9 cellular contexts compared by ENCODE assay signal in the genomic region with DNA sequence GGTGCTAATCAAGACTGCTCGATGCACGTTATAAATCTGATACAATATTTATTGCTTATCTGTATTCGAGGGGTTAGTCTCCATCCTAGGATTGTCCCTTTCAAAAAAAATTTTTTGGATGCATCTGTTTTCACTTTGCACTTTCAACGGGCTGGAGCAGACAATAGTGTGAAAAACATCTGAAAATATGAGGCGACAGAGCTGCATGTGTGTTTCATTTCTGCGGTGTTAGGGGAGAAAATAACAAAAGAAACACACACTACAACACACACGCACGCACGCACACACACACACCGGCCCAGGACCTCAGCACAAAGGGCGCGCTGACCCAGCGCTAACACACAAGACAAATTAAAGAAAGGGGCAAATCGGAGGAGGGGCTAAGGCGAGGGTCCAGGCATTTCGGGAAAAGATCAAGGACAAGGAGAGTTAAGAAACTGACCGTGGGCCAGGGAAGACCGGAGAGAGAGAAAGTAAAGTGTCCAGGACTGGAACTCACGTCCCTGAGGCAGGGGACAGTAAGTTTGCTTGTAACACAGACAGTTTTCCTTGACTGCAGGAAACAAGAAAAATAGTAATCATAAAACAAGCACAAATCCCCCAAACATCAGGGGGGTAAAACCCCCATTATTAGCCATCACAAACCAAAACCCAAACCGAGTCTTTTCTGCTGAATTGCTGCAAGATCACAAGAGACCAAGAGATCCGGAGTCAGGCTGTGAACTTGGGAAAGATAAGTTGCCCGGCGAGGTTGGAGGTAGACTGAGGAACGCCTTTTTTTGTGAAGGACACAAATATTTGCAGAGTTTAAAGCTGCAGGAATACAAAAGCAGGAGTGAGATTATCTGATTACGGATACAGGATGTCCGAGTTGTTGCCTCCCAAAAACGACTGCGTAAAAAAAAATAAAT.
A peak's percentile ranks its signal among the peaks of the same experiment; 100 is the strongest.
DNase-seq lines count a peak whose midpoint lies in the region; ATAC-seq and TF ChIP-seq lines count a peak whose summit lies in the region.
"Had no signal": no experiment of that assay in that cellular context is flagged by ENCODE, and none has a peak within 500 bp of the region (broad histone marks: within the 10 kb centered on the region; RNA-seq: fewer than 3 reads in every experiment).

No MANE protein-coding gene starts in this region.

- intact Hi-C loops in spleen (cut with DNase I; ENCODE audit: low total_unique reads): no loop called here

- no peaks in the 10 kb centered on the region for H3K9me3 ChIP-seq in iPS-20b (ENCODE audit: insufficient read depth, low read depth, low read length)
- H3K9me3 ChIP-seq in spleen: no peaks in the 10 kb centered on the region

- WGBS in spleen, 5 donors: 7 to 11% (median 8%) methylated on average over 28 of the region's 28 CpGs

- H3K9ac ChIP-seq in iPS-20b (ENCODE audit: low read depth, low read length): no peak overlapping the region

- DNase-seq in DMS53 (lab: John Stamatoyannopoulos, UW): peak; percentile 43
- DNase-seq in DMS53 treated with DMSO at 0.1 percent for 48 hours (lab: John Stamatoyannopoulos, UW; ENCODE audit: unreplicated experiment): no peak
- no peak for DNase-seq in spleen
- DNase-seq in activated CD8-positive, alpha-beta memory T cell treated with anti-CD3 and anti-CD28 coated beads for 24 hours: no peak

- ATAC-seq in SK-N-SH treated with all-trans-retinoic acid at 6 μM for 48 hours (peak; percentile 7), GM18861 (IDR thresholded peaks at IDR 0.05; ENCODE audit: unreplicated experiment) (no peak), GM18867 (IDR thresholded peaks at IDR 0.05; ENCODE audit: unreplicated experiment) (no peak)

- H3K36me3 ChIP-seq in iPS-20b (ENCODE audit: insufficient read depth, low read depth, low read length) (no peaks in the 10 kb centered on the region), spleen (no peaks in the 10 kb centered on the region)

- H3K4me3 ChIP-seq in iPS-20b (ENCODE audit: low read length) (peak overlapping the region; percentile 67), spleen (peak overlapping the region in 7 of 8 donors; percentile 11 to 70 (median 45))

- H3K4me1 ChIP-seq in iPS-20b (ENCODE audit: insufficient read depth, low read length) (peaks cover 25% of the 10 kb centered on the region; the same call in 1 of the 2 replicates), spleen (peaks cover 29 to 60% (median 51%) of the 10 kb centered on the region in 6 donors)

- H3K27me3 ChIP-seq in iPS-20b (ENCODE audit: insufficient read depth, low read length): peaks cover 86% of the 10 kb centered on the region
- peaks cover 10 to 100% (median 79%) of the 10 kb centered on the region in 7 donors for H3K27me3 ChIP-seq in spleen (replicated peaks in 1 of 7)

- TF ChIP-seq CTCF in spleen (IDR thresholded peaks at IDR 0.05 in 8 of 11, conservative IDR thresholded peaks at IDR 0.05 in 3 of 11): no peak

- no peak for TF ChIP-seq POLR2A in spleen (IDR thresholded peaks at IDR 0.05)

- H3K27ac ChIP-seq in iPS-20b (ENCODE audit: low read length) (no peak overlapping the region), spleen (no peak overlapping the region)
- H3K27ac ChIP-seq: 22Rv1 had no signal

TF ChIP-seq in SK-N-SH treated with all-trans-retinoic acid at 6 μM for 48 hours, 23 proteins besides CTCF, POLR2A, EP300 and RAD21:
- TF ChIP-seq ZNF8 (CRISPR knock-in tag; IDR thresholded peaks at IDR 0.05) (no peak), TCF4 (CRISPR knock-in tag; IDR thresholded peaks at IDR 0.05; ENCODE audit: borderline replicate concordance) (peak; percentile 22; the same call in 1 of the 2 replicates), TOX (CRISPR knock-in tag; IDR thresholded peaks at IDR 0.05; ENCODE audit: borderline replicate concordance) (no peak)
- TF ChIP-seq, protein P1, sequence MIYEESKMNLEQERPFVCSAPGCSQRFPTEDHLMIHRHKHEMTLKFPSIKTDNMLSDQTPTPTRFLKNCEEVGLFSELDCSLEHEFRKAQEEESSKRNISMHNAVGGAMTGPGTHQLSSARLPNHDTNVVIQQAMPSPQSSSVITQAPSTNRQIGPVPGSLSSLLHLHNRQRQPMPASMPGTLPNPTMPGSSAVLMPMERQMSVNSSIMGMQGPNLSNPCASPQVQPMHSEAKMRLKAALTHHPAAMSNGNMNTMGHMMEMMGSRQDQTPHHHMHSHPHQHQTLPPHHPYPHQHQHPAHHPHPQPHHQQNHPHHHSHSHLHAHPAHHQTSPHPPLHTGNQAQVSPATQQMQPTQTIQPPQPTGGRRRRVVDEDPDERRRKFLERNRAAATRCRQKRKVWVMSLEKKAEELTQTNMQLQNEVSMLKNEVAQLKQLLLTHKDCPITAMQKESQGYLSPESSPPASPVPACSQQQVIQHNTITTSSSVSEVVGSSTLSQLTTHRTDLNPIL (CRISPR knock-in tag; IDR thresholded peaks at IDR 0.05; ENCODE audit: low read depth): no peak
